8 cellular contexts compared by ENCODE assay signal in genomic region chrX:54786972-54787371, GRCh38. TPM values are rescaled to one million over a fixed set of nuclear protein-coding genes. Genes with fewer than 3 reads are reported as not detected.
DNase-seq lines count a peak whose midpoint lies in the region; ATAC-seq and TF ChIP-seq lines count a peak whose summit lies in the region.

No MANE protein-coding gene starts in this region.

- H3K4me3 ChIP-seq in breast epithelium (no peak overlapping the region), colonic mucosa (no peak overlapping the region), transverse colon (no peak overlapping the region)

- H3K27me3 ChIP-seq in breast epithelium (peaks cover 0 to 12% of the 10 kb centered on the region in 2 donors), colonic mucosa (no peaks in the 10 kb centered on the region), transverse colon (no peaks in the 10 kb centered on the region)

- TF ChIP-seq CTCF in MCF 10A (IDR thresholded peaks at IDR 0.05; ENCODE audit: unreplicated experiment) (peak; percentile 37), breast epithelium (IDR thresholded peaks at IDR 0.05) (no peak), colonic mucosa (IDR thresholded peaks at IDR 0.05) (peak; percentile 17), transverse colon (IDR thresholded peaks at IDR 0.05) (peak in 3 of 5 experiments; percentile 15 to 23 (median 16))

- intact Hi-C loops in MCF 10A (cut with micrococcal nuclease) (loop anchor here (1.0 kb wide), 1 partner anchor 147 kb away; no protein-coding TSS in a partner anchor), breast epithelium (cut with DNase I; ENCODE audit: low total_unique reads) (no loop called here), colonic mucosa (cut with DNase I) (loop anchor here (10.0 kb wide), 1 partner anchor 542 kb away; no protein-coding TSS in a partner anchor), transverse colon (cut with DNase I; ENCODE audit: low total_unique reads) (no loop called here)

- H3K36me3 Mint-ChIP-seq in MCF 10A (ENCODE audit: insufficient read depth, unreplicated experiment): no peaks in the 10 kb centered on the region

- no TSS peak for BruUV-seq in MCF 10A (replicated peaks; lab: Mats Ljungman, UMichigan)

- no peak overlapping the region for H3K27ac ChIP-seq in breast epithelium
- H3K27ac ChIP-seq in colonic mucosa: no peak overlapping the region
- H3K27ac ChIP-seq in transverse colon: no peak overlapping the region

- H3K4me1 ChIP-seq in breast epithelium (no peaks in the 10 kb centered on the region), colonic mucosa (no peaks in the 10 kb centered on the region), transverse colon (no peaks in the 10 kb centered on the region)

- H3K27ac Mint-ChIP-seq in MCF 10A (ENCODE audit: low read depth, unreplicated experiment): no peak overlapping the region

- H3K9me3 ChIP-seq in breast epithelium: no peaks in the 10 kb centered on the region
- H3K9me3 ChIP-seq in colonic mucosa: no peaks in the 10 kb centered on the region
- H3K9me3 ChIP-seq in transverse colon: no peaks in the 10 kb centered on the region

- no peaks in the 10 kb centered on the region for H3K9me3 Mint-ChIP-seq in MCF 10A (ENCODE audit: unreplicated experiment)

- POLR2A ChIA-PET in MCF 10A (lab: Yijun Ruan, JAX): interaction anchor here (0.6 to 0.8 kb wide), 2 partner anchors 139 to 148 kb away, joined by 3 to 4 read pairs; no protein-coding TSS in a partner anchor

- no peaks in the 10 kb centered on the region for H3K4me1 Mint-ChIP-seq in MCF 10A (ENCODE audit: insufficient read depth, unreplicated experiment)

- 68 to 80% methylated on average over 1 to 2 of the region's 2 CpGs for WGBS in transverse colon (ENCODE audit: low coverage in 1 of 2), 2 donors

- in situ Hi-C loops in transverse colon (cut with MboI; ENCODE audit: low pct_ligation_motif_present in 1 of 4, low pct_unique_long_range_greater_than_20kb in 1 of 4, low sequenced_read_pairs in 3 of 4) (no loop called here), G401 (cut with HindIII; ENCODE audit: low sequenced_read_pairs) (no loop called here)

- TF ChIP-seq EP300 in transverse colon (IDR thresholded peaks at IDR 0.05; ENCODE audit: low read depth): no peak

- H3K36me3 ChIP-seq in breast epithelium (no peaks in the 10 kb centered on the region), colonic mucosa (no peaks in the 10 kb centered on the region), transverse colon (no peaks in the 10 kb centered on the region)

- H3K9ac ChIP-seq in colonic mucosa (ENCODE audit: low read depth in 2 of 2, low read length in 2 of 2): no peak overlapping the region

- H3K27me3 Mint-ChIP-seq in MCF 10A (ENCODE audit: insufficient read depth, unreplicated experiment): peaks cover 49% of the 10 kb centered on the region

- H3K4me3 Mint-ChIP-seq in MCF 10A (ENCODE audit: unreplicated experiment): no peak overlapping the region

- DNase-seq in MCF 10A (ENCODE audit: unreplicated experiment) (peak; percentile 32), breast epithelium (ENCODE audit: low spot score in 2 of 2) (no peak), SHP77 (lab: John Stamatoyannopoulos, UW) (peak; percentile 41 to 57), colonic mucosa (peak; percentile 28), transverse colon (peak; percentile 32), NOMO-1 treated with dmso at 0.1 percent for 144 hours (lab: John Stamatoyannopoulos, UW; ENCODE audit: unreplicated experiment) (no peak), G401 (ENCODE audit: low spot score) (no peak)

- TF ChIP-seq POLR2A in breast epithelium (IDR thresholded peaks at IDR 0.05) (no peak), transverse colon (IDR thresholded peaks at IDR 0.05) (no peak)

- CTCF ChIA-PET in MCF 10A (lab: Yijun Ruan, JAX): interaction anchor here (0.5 to 0.9 kb wide), 2 partner anchors 147 to 1942 kb away, joined by 3 to 4 read pairs; no protein-coding TSS in a partner anchor

- no peak for ATAC-seq in GM19328 (IDR thresholded peaks at IDR 0.05; ENCODE audit: unreplicated experiment)

RNA-seq across cellular contexts. Expression of gene ITIH6, which starts 11.1 kb away (rescaled TPM):
- total RNA-seq in MCF 10A (2022) (not detected in 2 replicates), breast epithelium (1 to 10 TPM in 2 of 3 donors, not detected in 1; 1.3 to 2.3 TPM), colonic mucosa (not detected), transverse colon (not detected)
- not detected in 2 replicates for total RNA-seq in G401 (2014; rRNA removed; shearing (Covaris generic))

RNA-seq across cellular contexts. Expression of gene MAGED2, which starts 20.6 kb away (rescaled TPM):
- 34.3 and 48.6 TPM in 2 replicates for total RNA-seq in MCF 10A (2022)
- 100 to 1,000 TPM; 109 to 516 (median 307) TPM for total RNA-seq in breast epithelium
- total RNA-seq in colonic mucosa: 10 to 100 TPM; 61.6 to 85.5 TPM
- total RNA-seq in transverse colon: 100 to 1,000 TPM in 1 of 4 donors, 10 to 100 TPM in 3; 32.9 to 215 (median 67.4) TPM
- total RNA-seq in G401 (2014; rRNA removed; shearing (Covaris generic)): 214 and 252 TPM in 2 replicates

Comparison
In these comparisons a context has a peak if more than half of its experiments do, and no peak if none do; other contexts are left out.
1. DNase-seq: peak in MCF 10A (single experiment), SHP77 (2 of 2), colonic mucosa (single experiment) and transverse colon (single experiment); none in breast epithelium (0 of 2), NOMO-1 treated with dmso at 0.1 percent for 144 hours (single experiment) and G401 (single experiment).
2. CTCF ChIP-seq: peak in MCF 10A (single experiment), colonic mucosa (single experiment) and transverse colon (3 of 5); none in breast epithelium (0 of 3).
3. intact Hi-C loops: an anchor here in MCF 10A (1.0 kb wide) and colonic mucosa (10.0 kb wide); none called in breast epithelium and transverse colon.